Comparison of ENCODE assay signal across 24 cellular contexts in the genomic region with DNA sequence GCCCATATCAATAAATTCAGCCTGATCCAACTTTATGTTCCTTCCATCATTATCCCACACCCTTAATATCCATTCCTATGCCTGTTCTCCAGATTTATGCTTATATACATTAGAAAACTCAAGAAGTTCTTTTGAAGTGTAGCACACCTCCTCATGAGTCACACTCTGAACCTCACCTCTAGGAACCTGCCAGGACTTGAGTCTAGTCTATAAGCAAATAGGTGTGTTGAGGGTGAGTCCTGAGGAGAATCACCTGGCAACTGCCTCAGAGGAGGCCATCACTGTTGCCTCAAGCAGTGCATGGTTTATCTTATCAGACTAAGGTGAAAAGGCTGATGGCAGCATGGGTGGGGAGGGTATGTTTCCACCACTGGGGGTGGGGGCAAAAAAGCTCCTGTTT.
"Had no signal": no experiment of that assay in that cellular context is flagged by ENCODE, and none has a peak within 500 bp of the region (broad histone marks: within the 10 kb centered on the region; RNA-seq: fewer than 3 reads in every experiment).

No MANE protein-coding gene starts in this region.

- DNase-seq: natural killer cell; occipital lobe; ovary; posterior cingulate gyrus; psoas muscle; right cardiac atrium; right lobe of liver; sigmoid colon; small intestine; stimulated activated CD4-positive, alpha-beta T cell treated with anti-CD3 and anti-CD28 coated beads, Interleukin-15, amount 100 ng/mL, for 24 hours; stimulated activated CD4-positive, alpha-beta T cell treated with anti-CD3 and anti-CD28 coated beads, Interleukin-2, amount 100 ng/mL, for 24 hours; stimulated activated CD4-positive, alpha-beta T cell treated with anti-CD3 and anti-CD28 coated beads, Interleukin-2, amount 100 ng/mL, for 48 hours; stimulated activated CD4-positive, alpha-beta T cell treated with anti-CD3 and anti-CD28 coated beads, Interleukin-4, amount 100 ng/mL, for 24 hours; stimulated activated naive B cell treated with anti-CD40 and anti-IgM and Interleukin-4, amounts not matched to agents 10 μg/mL and 1 μg/mL and 100 μg/mL, for 72 hours; stimulated activated naive CD4-positive, alpha-beta T cell treated with Interleukin-2 at 50 U/mL for 16 hours; stomach; tibial artery; transverse colon; upper lobe of right lung; uterus had no signal

- H3K9me3 ChIP-seq: ovary, psoas muscle, right lobe of liver, thoracic aorta, tibial artery, transverse colon, upper lobe of right lung, uterus had no signal

- H3K27me3 ChIP-seq: neural progenitor cell, ovary, right lobe of liver, sigmoid colon, stomach, tibial artery, transverse colon, upper lobe of right lung, uterus had no signal

- H3K4me3 ChIP-seq: neural progenitor cell, ovary, psoas muscle, right lobe of liver, sigmoid colon, stomach, thoracic aorta, tibial artery, transverse colon, upper lobe of right lung, uterus had no signal

- ATAC-seq: natural killer cell; psoas muscle; right cardiac atrium; right lobe of liver; stimulated activated effector memory CD8-positive, alpha-beta T cell treated with anti-CD3 and anti-CD28 coated beads, Interleukin-12 subunit alpha, Interleukin-12 subunit beta, amount 100 ng/mL, for 72 hours; stimulated activated naive B cell treated with anti-CD40 and anti-IgM and Interleukin-4, amounts not matched to agents 10 μg/mL and 1 μg/mL and 100 μg/mL, for 72 hours; upper lobe of right lung had no signal

- H3K4me1 ChIP-seq: neural progenitor cell, parathyroid adenoma, psoas muscle, right lobe of liver, sigmoid colon, stomach, tibial artery, transverse colon, upper lobe of right lung, uterus had no signal

- H3K27ac ChIP-seq: neural progenitor cell, ovary, parathyroid adenoma, psoas muscle, right lobe of liver, sigmoid colon, stomach, thoracic aorta, tibial artery, transverse colon, upper lobe of right lung, uterus had no signal

- H3K36me3 ChIP-seq: neural progenitor cell, ovary, right lobe of liver, sigmoid colon, stomach, thoracic aorta, tibial artery, transverse colon, upper lobe of right lung, uterus had no signal
